11 cellular contexts compared by ENCODE assay signal in the genomic region with DNA sequence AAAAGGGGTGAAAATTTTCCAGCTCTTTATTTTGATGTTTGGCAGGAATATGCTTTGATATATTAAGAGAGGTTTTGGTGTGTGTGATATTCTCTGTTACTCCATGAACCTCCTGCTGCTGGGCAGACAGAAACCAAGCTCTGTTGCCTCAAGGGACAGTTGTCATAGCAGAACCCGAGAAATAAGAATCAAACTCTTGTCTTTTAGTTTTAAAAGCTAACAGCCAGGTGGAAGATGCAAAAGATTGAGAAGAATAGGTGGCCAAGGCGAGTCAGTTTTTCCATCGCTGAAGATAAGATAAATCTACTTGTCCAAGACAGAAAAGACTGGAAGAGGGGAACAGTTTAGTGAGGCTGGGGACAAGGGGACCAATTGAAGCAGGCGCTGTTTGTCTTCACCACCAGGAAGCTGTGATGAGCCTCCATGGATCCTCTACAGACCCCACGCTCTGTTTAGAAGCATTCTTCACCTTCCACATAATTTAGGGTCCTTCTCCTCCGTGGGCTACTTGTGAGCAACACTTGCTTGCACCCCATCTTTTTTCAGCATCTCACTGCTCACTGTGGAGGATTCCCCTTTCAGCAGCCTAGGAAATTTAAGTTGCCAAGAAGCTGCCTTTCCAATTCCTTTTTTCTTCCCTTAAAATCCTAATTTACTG. TPM values are rescaled to one million over a fixed set of nuclear protein-coding genes. Genes with fewer than 3 reads are reported as not detected.
A peak's percentile ranks its signal among the peaks of the same experiment; 100 is the strongest.
DNase-seq lines count a peak whose midpoint lies in the region; ATAC-seq lines count a peak whose summit lies in the region.
"Had no signal": no experiment of that assay in that cellular context is flagged by ENCODE, and none has a peak within 500 bp of the region (broad histone marks: within the 10 kb centered on the region; RNA-seq: fewer than 3 reads in every experiment).

No MANE protein-coding gene starts in this region.

- intact Hi-C loops in left ventricle myocardium superior (cut with micrococcal nuclease) = no loop called here

- peak overlapping the region; percentile 2; the same call in 1 of the 2 replicates for H3K4me3 ChIP-seq in GM08714 (ENCODE audit: low read length)

- DNase-seq in M059J (ENCODE audit: low read depth) = peak; percentile 43
- DNase-seq in left ventricle myocardium superior = no peak
- no peak for DNase-seq in T-helper 1 cell
- DNase-seq in NOMO-1 (lab: John Stamatoyannopoulos, UW; ENCODE audit: unreplicated experiment in 2 of 2) = no peak
- no peak for DNase-seq in COLO668 (lab: John Stamatoyannopoulos, UW; ENCODE audit: unreplicated experiment)
- DNase-seq: activated effector memory CD4-positive, alpha-beta T cell treated with anti-CD3 and anti-CD28 coated beads, Interleukin-2, amount 50 U/mL, for 16 hours; cortex of kidney; NCI-H1417 treated with DMSO at 0.1 percent for 48 hours had no signal

- ATAC-seq in GM19452 (IDR thresholded peaks at IDR 0.05; ENCODE audit: unreplicated experiment) (peak; percentile 39), HG02938 (IDR thresholded peaks at IDR 0.05; ENCODE audit: unreplicated experiment) (peak; percentile 46), left ventricle myocardium superior (no peak)

RNA-seq across cellular contexts. Expression of a gene that starts 23.9 kb away (rescaled TPM):
- 37.9 and 87.1 TPM in 2 replicates for total RNA-seq in M059J (2014; rRNA removed; shearing (Covaris generic))
- total RNA-seq in left ventricle myocardium superior = 0.20 TPM

Comparison
In these comparisons a context has a peak if more than half of its experiments do, and no peak if none do; other contexts are left out.
1. RNA of a gene that starts 23.9 kb away (total RNA-seq): 37.9 to 87.1 TPM in M059J; 0.20 TPM in left ventricle myocardium superior (single experiment); every median in the first group is over 10 times any median in the second.